In the genomic region with DNA sequence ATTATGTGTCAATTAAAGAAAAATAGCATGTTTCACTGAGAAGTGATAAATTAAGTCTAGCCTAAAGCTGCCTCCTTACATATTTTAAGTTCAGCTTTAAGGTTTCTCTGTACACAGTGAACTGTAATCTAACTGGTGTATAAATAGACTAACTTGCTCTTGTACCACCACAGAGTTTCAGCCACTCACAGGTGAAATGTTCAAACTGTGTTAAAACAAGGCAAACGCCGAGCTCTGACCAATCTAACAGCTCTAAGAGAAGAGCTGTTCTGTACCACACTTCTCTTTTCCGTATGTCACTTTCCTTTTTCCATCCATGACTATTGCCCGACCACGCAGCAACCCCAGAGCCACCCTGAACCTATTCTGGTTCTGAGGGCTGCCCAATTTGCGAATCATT, we compare ENCODE assay signal across 22 cellular contexts.
"Had no signal": no experiment of that assay in that cellular context is flagged by ENCODE, and none has a peak within 500 bp of the region (broad histone marks: within the 10 kb centered on the region; RNA-seq: fewer than 3 reads in every experiment).

No MANE protein-coding gene starts in this region.

- H3K4me3 ChIP-seq: lung, psoas muscle, right lobe of liver, suprapubic skin, thyroid gland, upper lobe of left lung, uterus had no signal

- H3K36me3 ChIP-seq: neutrophil, right lobe of liver, suprapubic skin, thyroid gland, upper lobe of left lung, uterus had no signal

- H3K4me1 Mint-ChIP-seq: endodermal cell; stimulated activated effector memory CD8-positive, alpha-beta T cell treated with anti-CD3 and anti-CD28 coated beads, Interleukin-12 subunit alpha, Interleukin-12 subunit beta, amount 100 ng/mL, for 72 hours had no signal

- H3K4me1 ChIP-seq: foreskin keratinocyte, psoas muscle, right lobe of liver, suprapubic skin had no signal

- H3K27ac Mint-ChIP-seq: endodermal cell; stimulated activated effector memory CD8-positive, alpha-beta T cell treated with anti-CD3 and anti-CD28 coated beads, Interleukin-12 subunit alpha, Interleukin-12 subunit beta, amount 100 ng/mL, for 72 hours had no signal

- H3K27me3 ChIP-seq: neutrophil, right lobe of liver, thyroid gland, upper lobe of left lung, uterus had no signal

- DNase-seq: effector CD4-positive, alpha-beta T cell; endodermal cell; erythroblast; foreskin keratinocyte; left colon; left ventricle myocardium superior; mesenchymal stem cell; naive B cell; psoas muscle; retina; right lobe of liver; stimulated activated CD4-positive, alpha-beta T cell treated with anti-CD3 and anti-CD28 coated beads, Interleukin-4, amount 100 ng/mL, for 1 hour; stimulated activated CD8-positive, alpha-beta memory T cell treated with anti-CD3 and anti-CD28 coated beads, Interleukin-4, amount 100 ng/mL, for 48 hours; stimulated activated naive CD8-positive, alpha-beta T cell treated with anti-CD3 and anti-CD28 coated beads, Interleukin-15, Interleukin-2, amounts not matched to agents 100 U/mL and 50 U/mL, for 24 hours; upper lobe of left lung; uterus had no signal

- H3K27ac ChIP-seq: foreskin keratinocyte, neutrophil, psoas muscle, right lobe of liver, suprapubic skin, thyroid gland, upper lobe of left lung had no signal

- H3K36me3 Mint-ChIP-seq: stimulated activated effector memory CD8-positive, alpha-beta T cell treated with anti-CD3 and anti-CD28 coated beads, Interleukin-12 subunit alpha, Interleukin-12 subunit beta, amount 100 ng/mL, for 72 hours had no signal

- H3K9me3 ChIP-seq: neutrophil, psoas muscle, right lobe of liver, suprapubic skin, thyroid gland, upper lobe of left lung, uterus had no signal

- H3K4me3 Mint-ChIP-seq: endodermal cell; stimulated activated effector memory CD8-positive, alpha-beta T cell treated with anti-CD3 and anti-CD28 coated beads, Interleukin-12 subunit alpha, Interleukin-12 subunit beta, amount 100 ng/mL, for 72 hours had no signal

- ATAC-seq: foreskin keratinocyte; left colon; left ventricle myocardium superior; psoas muscle; right lobe of liver; stimulated activated effector memory CD8-positive, alpha-beta T cell treated with anti-CD3 and anti-CD28 coated beads, Interleukin-12 subunit alpha, Interleukin-12 subunit beta, amount 100 ng/mL, for 72 hours; stimulated activated naive CD8-positive, alpha-beta T cell treated with anti-CD3 and anti-CD28 coated beads, Interleukin-15, Interleukin-2, amounts not matched to agents 100 U/mL and 50 U/mL, for 24 hours had no signal

- H3K9me3 Mint-ChIP-seq: endodermal cell had no signal

- FAIRE-seq: endothelial cell of umbilical vein had no signal
